8 cellular contexts compared by ENCODE assay signal in genomic region chr7:100897111-100897608, GRCh38. TPM values are rescaled to one million over a fixed set of nuclear protein-coding genes. Genes with fewer than 3 reads are reported as not detected.
DNase-seq lines count a peak whose midpoint lies in the region; ATAC-seq and TF ChIP-seq lines count a peak whose summit lies in the region.

No MANE protein-coding gene starts in this region.

- no peak overlapping the region for H3K27ac Mint-ChIP-seq in Calu3 (ENCODE audit: unreplicated experiment)
- H3K27ac Mint-ChIP-seq in activated T-cell treated with anti-CD3 and anti-CD28 coated beads, Interleukin-2, amount 50 U/mL, for 24 hours: no peak overlapping the region

- TF ChIP-seq CTCF in Calu3 (IDR thresholded peaks at IDR 0.05; ENCODE audit: unreplicated experiment) (peak; percentile 70), NB4 (IDR thresholded peaks at IDR 0.05; ENCODE audit: low read depth, low read length) (peak; percentile 83), fibroblast of villous mesenchyme (IDR thresholded peaks at IDR 0.05; ENCODE audit: insufficient read depth, low read depth, low read length) (peak; percentile 69)

- DNase-seq in Calu3 (peak; percentile 49), NB4 (ENCODE audit: low read depth) (peak; percentile 48), fibroblast of villous mesenchyme (ENCODE audit: low read depth) (no peak), nucleus accumbens (lab: John Stamatoyannopoulos, UW) (peak in 41 of 56 donors; percentile 16 to 79 (median 45))
- peak; percentile 65 for DNase-seq in activated T-cell treated with anti-CD3 and anti-CD28 coated beads, Interleukin-2, amount 50 U/mL, for 24 hours

- H3K4me3 Mint-ChIP-seq in Calu3 (ENCODE audit: low read depth, unreplicated experiment): peak overlapping the region; percentile 28
- peak overlapping the region; percentile 42 for H3K4me3 Mint-ChIP-seq in activated T-cell treated with anti-CD3 and anti-CD28 coated beads, Interleukin-2, amount 50 U/mL, for 24 hours

- no peak overlapping the region for H3K4me3 ChIP-seq in NB4 (ENCODE audit: low read depth, low read length)
- H3K4me3 ChIP-seq in fibroblast of villous mesenchyme (ENCODE audit: low read depth, low read length): no peak overlapping the region

- ATAC-seq in HG02623 (IDR thresholded peaks at IDR 0.05; ENCODE audit: unreplicated experiment) (no peak), GM18870 (IDR thresholded peaks at IDR 0.05; ENCODE audit: unreplicated experiment) (no peak), HG03196 (IDR thresholded peaks at IDR 0.05; ENCODE audit: unreplicated experiment) (no peak)

- peaks cover 15% of the 10 kb centered on the region for H3K36me3 Mint-ChIP-seq in Calu3 (ENCODE audit: insufficient read depth, unreplicated experiment)
- H3K36me3 Mint-ChIP-seq in activated T-cell treated with anti-CD3 and anti-CD28 coated beads, Interleukin-2, amount 50 U/mL, for 24 hours (ENCODE audit: low read depth): no peaks in the 10 kb centered on the region

- peaks cover 7% of the 10 kb centered on the region for H3K4me1 Mint-ChIP-seq in Calu3 (ENCODE audit: low read depth, unreplicated experiment)
- H3K4me1 Mint-ChIP-seq in activated T-cell treated with anti-CD3 and anti-CD28 coated beads, Interleukin-2, amount 50 U/mL, for 24 hours (ENCODE audit: low read depth): peaks cover 7% of the 10 kb centered on the region

- CTCF ChIA-PET in Calu3 (lab: Charles Lee): no interaction called here

- no peak for TF ChIP-seq POLR2A in NB4 (IDR thresholded peaks at IDR 0.05; ENCODE audit: extremely low read depth, insufficient read length)

- intact Hi-C loops in Calu3 (cut with micrococcal nuclease; ENCODE audit: unreplicated experiment): loop anchor here (1.0 to 10.0 kb wide), 2 partner anchors 68 to 162 kb away; partner anchors contain the start of gene MUC12

- peaks cover 23% of the 10 kb centered on the region for H3K27me3 Mint-ChIP-seq in Calu3 (ENCODE audit: unreplicated experiment)
- H3K27me3 Mint-ChIP-seq in activated T-cell treated with anti-CD3 and anti-CD28 coated beads, Interleukin-2, amount 50 U/mL, for 24 hours: peaks cover 52% of the 10 kb centered on the region

- no peaks in the 10 kb centered on the region for H3K9me3 Mint-ChIP-seq in Calu3 (ENCODE audit: low read depth, unreplicated experiment)
- H3K9me3 Mint-ChIP-seq in activated T-cell treated with anti-CD3 and anti-CD28 coated beads, Interleukin-2, amount 50 U/mL, for 24 hours: no peaks in the 10 kb centered on the region

- BruUV-seq in Calu3 (replicated peaks; lab: Mats Ljungman, UMichigan): no TSS peak

RNA-seq across cellular contexts. Expression of gene ACHE, which starts 1.5 kb away (rescaled TPM):
- 3.2 and 11.3 TPM in 2 replicates for total RNA-seq in Calu3 (2022)
- not detected in 2 replicates for total RNA-seq in fibroblast of villous mesenchyme

RNA-seq across cellular contexts. Expression of gene UFSP1, which starts 7.6 kb away (rescaled TPM):
- total RNA-seq in Calu3 (2022) (3.3 and 4.2 TPM in 2 replicates), fibroblast of villous mesenchyme (5.6 and 7.1 TPM in 2 replicates)

RNA-seq across cellular contexts. Expression of gene SRRT, which starts 22.3 kb away (rescaled TPM):
- 151 and 157 TPM in 2 replicates for total RNA-seq in Calu3 (2022)
- total RNA-seq in fibroblast of villous mesenchyme: 50.1 and 50.6 TPM in 2 replicates

RNA-seq across cellular contexts. Expression of gene TRIP6, which starts 30.0 kb away (rescaled TPM):
- 50.0 and 63.5 TPM in 2 replicates for total RNA-seq in Calu3 (2022)
- 86.0 and 106 TPM in 2 replicates for total RNA-seq in fibroblast of villous mesenchyme

RNA-seq across cellular contexts. Expression of gene SLC12A9, which starts 44.6 kb away (rescaled TPM):
- total RNA-seq in Calu3 (2022) (29.9 and 36.6 TPM in 2 replicates), fibroblast of villous mesenchyme (16.0 and 20.0 TPM in 2 replicates)
